8 cellular contexts compared by ENCODE assay signal in the genomic region with DNA sequence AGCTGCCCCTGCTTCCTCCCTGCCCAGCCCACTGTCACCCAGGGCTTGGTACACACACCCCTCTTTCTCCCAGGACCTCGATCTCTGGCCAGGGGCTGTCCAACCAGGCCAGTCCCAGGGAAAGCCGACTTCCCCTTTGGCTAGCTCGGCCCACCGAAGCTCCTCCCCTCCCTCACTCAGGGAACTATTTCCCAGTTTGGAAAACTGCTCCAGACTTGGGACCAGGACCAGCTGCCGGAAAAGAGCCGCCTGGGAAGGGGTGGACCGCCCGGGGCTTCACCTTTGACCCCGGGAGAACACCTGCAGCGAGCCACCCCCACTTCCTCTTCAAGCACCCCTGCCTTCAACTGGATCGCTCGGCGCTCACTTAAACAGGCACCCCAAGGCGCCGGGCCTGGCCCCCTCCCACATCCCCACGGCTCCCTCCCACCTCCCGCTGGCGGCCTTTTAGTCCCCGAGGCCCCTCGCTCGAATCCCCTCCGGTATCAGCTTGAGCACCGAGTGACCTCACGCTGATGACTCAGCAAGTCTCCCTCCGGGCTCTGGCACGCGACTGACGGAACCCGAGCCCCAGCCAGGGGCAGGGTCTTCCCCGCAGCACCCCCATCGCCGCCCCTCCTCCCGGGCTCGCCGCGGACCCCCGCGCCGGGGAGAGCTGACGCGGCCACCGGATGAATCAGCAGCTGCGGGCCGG. TPM values are rescaled to one million over a fixed set of nuclear protein-coding genes. Genes with fewer than 3 reads are reported as not detected.
DNase-seq lines count a peak whose midpoint lies in the region; ATAC-seq and TF ChIP-seq lines count a peak whose summit lies in the region.

No MANE protein-coding gene starts in this region.

- peak overlapping the region; percentile 88 for H3K4me3 Mint-ChIP-seq in activated naive CD4-positive, alpha-beta T cell treated with anti-CD3 and anti-CD28 coated beads, Interleukin-2, amount 10 ng/mL, durations not matched to agents 7 days and 5 days

- TF ChIP-seq CTCF in gastroesophageal sphincter (IDR thresholded peaks at IDR 0.05), result no peak
- no peak for TF ChIP-seq CTCF in tibial nerve (IDR thresholded peaks at IDR 0.05)

- WGBS in gastroesophageal sphincter (ENCODE audit: low coverage in 1 of 2), 2 donors, result 1 to 2% methylated on average over 9 to 14 of the region's 44 CpGs
- 1% methylated on average over 23 to 31 of the region's 44 CpGs for WGBS in tibial nerve, 2 donors

- peaks cover 0 to 61% (median 52%) of the 10 kb centered on the region in 3 donors for H3K4me1 ChIP-seq in gastroesophageal sphincter
- peaks cover 0 to 66% (median 44%) of the 10 kb centered on the region in 4 donors for H3K4me1 ChIP-seq in tibial nerve

- H3K27me3 ChIP-seq in gastroesophageal sphincter, result peaks cover 21% of the 10 kb centered on the region
- no peaks in the 10 kb centered on the region for H3K27me3 ChIP-seq in tibial nerve

- H3K36me3 ChIP-seq in gastroesophageal sphincter (peaks cover 0 to 13% of the 10 kb centered on the region in 2 donors), tibial nerve (peaks cover 0 to 14% (median 3%) of the 10 kb centered on the region in 3 donors)

- no peaks in the 10 kb centered on the region for H3K9me3 ChIP-seq in gastroesophageal sphincter
- no peaks in the 10 kb centered on the region for H3K9me3 ChIP-seq in tibial nerve

- peak overlapping the region; percentile 94 for H3K27ac Mint-ChIP-seq in activated naive CD4-positive, alpha-beta T cell treated with anti-CD3 and anti-CD28 coated beads, Interleukin-2, amount 10 ng/mL, durations not matched to agents 7 days and 5 days

- TF ChIP-seq EP300 in gastroesophageal sphincter (IDR thresholded peaks at IDR 0.05), result no peak
- TF ChIP-seq EP300 in tibial nerve (IDR thresholded peaks at IDR 0.05), result peak in 1 of 2 donors; percentile 33

- CTCF ChIA-PET in activated naive CD4-positive, alpha-beta T cell treated with anti-CD3 and anti-CD28 coated beads, Interleukin-2, amount 10 ng/mL, durations not matched to agents 7 days and 5 days (lab: Charles Lee), result interaction anchor here (1.1 to 2.3 kb wide), 2 partner anchors 9 to 223 kb away, joined by 3 to 8 read pairs; a partner anchor contains a TSS

- DNase-seq in NCI-H748 (lab: John Stamatoyannopoulos, UW; ENCODE audit: unreplicated experiment), result peak; percentile 47
- DNase-seq in NCI-H748 treated with DMSO at 0.1 percent for 48 hours (lab: John Stamatoyannopoulos, UW), result no peak
- peak; percentile 63 for DNase-seq in SIG-M5 (lab: John Stamatoyannopoulos, UW)
- DNase-seq in activated naive CD4-positive, alpha-beta T cell treated with anti-CD3 and anti-CD28 coated beads, Interleukin-2, amount 10 ng/mL, durations not matched to agents 7 days and 5 days, result peak; percentile 74
- peak in 32 of 56 donors; percentile 11 to 66 (median 36) for DNase-seq in nucleus accumbens (lab: John Stamatoyannopoulos, UW)
- DNase-seq in tibial nerve (ENCODE audit: low spot score in 2 of 2), result peak; percentile 48 to 58

- H3K9me3 Mint-ChIP-seq in activated naive CD4-positive, alpha-beta T cell treated with anti-CD3 and anti-CD28 coated beads, Interleukin-2, amount 10 ng/mL, durations not matched to agents 7 days and 5 days, result no peaks in the 10 kb centered on the region

- ATAC-seq in HG03354 (IDR thresholded peaks at IDR 0.05; ENCODE audit: poor library complexity, severe bottlenecking, unreplicated experiment), result peak; percentile 25
- peak; percentile 61 for ATAC-seq in gastroesophageal sphincter

- peaks cover 41% of the 10 kb centered on the region for H3K4me1 Mint-ChIP-seq in activated naive CD4-positive, alpha-beta T cell treated with anti-CD3 and anti-CD28 coated beads, Interleukin-2, amount 10 ng/mL, durations not matched to agents 7 days and 5 days

- H3K27ac ChIP-seq in gastroesophageal sphincter (peak overlapping the region; percentile 90 to 99 (median 97)), tibial nerve (peak overlapping the region; percentile 87 to 95 (median 94))

- H3K4me3 ChIP-seq in gastroesophageal sphincter (peak overlapping the region; percentile 93 to 99), tibial nerve (peak overlapping the region; percentile 67 to 100 (median 92))

- TF ChIP-seq POLR2A in gastroesophageal sphincter (IDR thresholded peaks at IDR 0.05), result no peak
- no peak for TF ChIP-seq POLR2A in tibial nerve (IDR thresholded peaks at IDR 0.05)

- H3K36me3 Mint-ChIP-seq in activated naive CD4-positive, alpha-beta T cell treated with anti-CD3 and anti-CD28 coated beads, Interleukin-2, amount 10 ng/mL, durations not matched to agents 7 days and 5 days, result peaks cover 3% of the 10 kb centered on the region

- H3K27me3 Mint-ChIP-seq in activated naive CD4-positive, alpha-beta T cell treated with anti-CD3 and anti-CD28 coated beads, Interleukin-2, amount 10 ng/mL, durations not matched to agents 7 days and 5 days, result peaks cover 33% of the 10 kb centered on the region

RNA-seq across cellular contexts. Expression of a gene that starts 0.9 kb away (rescaled TPM):
- 10 to 100 TPM; 18.8 to 39.3 (median 25.3) TPM for total RNA-seq in gastroesophageal sphincter
- 10 to 100 TPM; 17.9 to 25.5 (median 22.5) TPM for total RNA-seq in tibial nerve

RNA-seq across cellular contexts. Expression of a gene that starts 8.6 kb away (rescaled TPM):
- total RNA-seq in gastroesophageal sphincter (10 to 100 TPM; 14.3 to 24.1 (median 18.3) TPM), tibial nerve (10 to 100 TPM; 22.3 to 42.2 (median 30.7) TPM)

RNA-seq across cellular contexts. Expression of a gene that starts 10.5 kb away (rescaled TPM):
- total RNA-seq in gastroesophageal sphincter (1 to 10 TPM; 3.4 to 6.8 (median 5.1) TPM), tibial nerve (1 to 10 TPM; 6.3 to 9.9 (median 6.9) TPM)

RNA-seq across cellular contexts. Expression of a gene that starts 15.4 kb away (rescaled TPM):
- total RNA-seq in gastroesophageal sphincter (10 to 100 TPM; 18.4 to 45.8 (median 34.4) TPM), tibial nerve (10 to 100 TPM; 36.0 to 64.9 (median 46.6) TPM)

RNA-seq across cellular contexts. Expression of a gene that starts 20.4 kb away (rescaled TPM):
- total RNA-seq in gastroesophageal sphincter, result not detected
- total RNA-seq in tibial nerve, result not detected
